Comparison of ENCODE assay signal across 13 cellular contexts in the genomic region with DNA sequence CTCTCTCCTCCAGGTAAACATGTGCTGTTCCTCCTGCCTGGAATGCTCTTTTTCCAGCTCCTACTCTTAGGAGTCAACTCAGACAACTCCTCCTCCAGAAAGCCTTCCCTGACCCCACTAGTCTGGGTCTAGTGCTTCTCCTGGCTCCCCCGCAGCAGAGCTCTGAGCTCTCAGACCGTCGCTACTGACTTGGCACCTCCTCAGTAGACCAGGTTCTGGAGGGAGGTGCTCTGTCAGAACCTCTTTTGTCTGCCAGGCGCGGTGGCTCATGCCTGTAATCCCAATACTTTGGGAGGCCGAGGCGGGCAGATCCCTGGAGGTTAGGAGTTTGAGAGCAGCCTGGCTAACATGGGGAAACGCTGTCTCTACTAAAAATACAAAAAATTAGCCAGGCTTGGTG. TPM values are rescaled to one million over a fixed set of nuclear protein-coding genes. Genes with fewer than 3 reads are reported as not detected.
DNase-seq lines count a peak whose midpoint lies in the region; ATAC-seq and TF ChIP-seq lines count a peak whose summit lies in the region.
"Had no signal": no experiment of that assay in that cellular context is flagged by ENCODE, and none has a peak within 500 bp of the region (broad histone marks: within the 10 kb centered on the region; RNA-seq: fewer than 3 reads in every experiment).

No MANE protein-coding gene starts in this region.

- H3K4me3 ChIP-seq in ascending aorta, result peak overlapping the region in 1 of 2 donors; percentile 90

- H3K27me3 ChIP-seq in ascending aorta, result no peaks in the 10 kb centered on the region

- peak overlapping the region; percentile 91 for H3K27ac Mint-ChIP-seq in activated T-cell treated with anti-CD3 and anti-CD28 coated beads, Interleukin-2, amount 50 U/mL, for 24 hours
- peak overlapping the region; percentile 77 for H3K27ac Mint-ChIP-seq in memory B cell

- intact Hi-C loops in ascending aorta (cut with DNase I), result no loop called here

- H3K4me3 Mint-ChIP-seq in activated T-cell treated with anti-CD3 and anti-CD28 coated beads, Interleukin-2, amount 50 U/mL, for 24 hours, result peak overlapping the region; percentile 18
- H3K4me3 Mint-ChIP-seq in memory B cell, result no peak overlapping the region

- H3K36me3 Mint-ChIP-seq in activated T-cell treated with anti-CD3 and anti-CD28 coated beads, Interleukin-2, amount 50 U/mL, for 24 hours (ENCODE audit: low read depth), result peaks cover 71% of the 10 kb centered on the region
- H3K36me3 Mint-ChIP-seq in memory B cell, result peaks cover 12% of the 10 kb centered on the region

- no peaks in the 10 kb centered on the region for H3K9me3 ChIP-seq in ascending aorta

- peaks cover 27 to 56% of the 10 kb centered on the region in 2 donors for H3K4me1 ChIP-seq in ascending aorta

- no peak for ATAC-seq in memory B cell (ENCODE audit: low read depth)

- peaks cover 28 to 52% of the 10 kb centered on the region in 2 donors for H3K36me3 ChIP-seq in ascending aorta

- H3K27ac ChIP-seq in ascending aorta (peak overlapping the region; percentile 96 to 98), substantia nigra (ENCODE audit: low read depth, low read length, poor library complexity, severe bottlenecking) (peak overlapping the region; percentile 42)

- DNase-seq in activated T-cell treated with anti-CD3 and anti-CD28 coated beads, Interleukin-2, amount 50 U/mL, for 24 hours, result no peak
- no peak for DNase-seq in activated T-cell treated with anti-CD3 and anti-CD28 coated beads, Interleukin-2, amount 50 U/mL, for 48 hours
- DNase-seq in ascending aorta (ENCODE audit: low spot score in 2 of 2) (no peak), memory B cell (ENCODE audit: low spot score in 2 of 2) (no peak), substantia nigra (lab: John Stamatoyannopoulos, UW) (peak in 2 of 49 donors; percentile 38 to 46), NK-92 (lab: John Stamatoyannopoulos, UW; ENCODE audit: unreplicated experiment) (no peak), HuH-7.5 (ENCODE audit: low spot score) (no peak)
- DNase-seq in stimulated activated CD4-positive, alpha-beta T cell treated with anti-CD3 and anti-CD28 coated beads, Interleukin-4, amount 100 ng/mL, for 1 hour, result no peak
- DNase-seq: activated CD4-positive, alpha-beta T cell treated with anti-CD3 and anti-CD28 coated beads for 4 hours; naive B cell; NCI-H345; SHP77; stimulated activated CD4-positive, alpha-beta T cell treated with anti-CD3 and anti-CD28 coated beads, Interleukin-15, amount 100 ng/mL, for 24 hours had no signal

- TF ChIP-seq CTCF in ascending aorta (IDR thresholded peaks at IDR 0.05), result no peak

- H3K4me1 Mint-ChIP-seq in activated T-cell treated with anti-CD3 and anti-CD28 coated beads, Interleukin-2, amount 50 U/mL, for 24 hours (ENCODE audit: low read depth), result peaks cover 53% of the 10 kb centered on the region
- H3K4me1 Mint-ChIP-seq in memory B cell, result peaks cover 23% of the 10 kb centered on the region

- H3K9me3 Mint-ChIP-seq in activated T-cell treated with anti-CD3 and anti-CD28 coated beads, Interleukin-2, amount 50 U/mL, for 24 hours, result no peaks in the 10 kb centered on the region
- no peaks in the 10 kb centered on the region for H3K9me3 Mint-ChIP-seq in memory B cell
- H3K9me3 Mint-ChIP-seq: naive B cell had no signal

- H3K27me3 Mint-ChIP-seq in activated T-cell treated with anti-CD3 and anti-CD28 coated beads, Interleukin-2, amount 50 U/mL, for 24 hours, result no peaks in the 10 kb centered on the region
- H3K27me3 Mint-ChIP-seq in memory B cell, result no peaks in the 10 kb centered on the region
- H3K27me3 Mint-ChIP-seq: naive B cell had no signal

RNA-seq across cellular contexts. Expression of a gene that starts 3.4 kb away (rescaled TPM):
- total RNA-seq in ascending aorta, result 227 TPM

RNA-seq across cellular contexts. Expression of a gene that starts 3.6 kb away (rescaled TPM):
- 4.9 TPM for total RNA-seq in ascending aorta

RNA-seq across cellular contexts. Expression of a gene that starts 35.4 kb away (rescaled TPM):
- total RNA-seq in ascending aorta, result 46.1 TPM

RNA-seq across cellular contexts. Expression of a gene that starts 55.8 kb away (rescaled TPM):
- 26.5 TPM for total RNA-seq in ascending aorta
